Comparison of ENCODE assay signal across 12 cellular contexts in the genomic region with DNA sequence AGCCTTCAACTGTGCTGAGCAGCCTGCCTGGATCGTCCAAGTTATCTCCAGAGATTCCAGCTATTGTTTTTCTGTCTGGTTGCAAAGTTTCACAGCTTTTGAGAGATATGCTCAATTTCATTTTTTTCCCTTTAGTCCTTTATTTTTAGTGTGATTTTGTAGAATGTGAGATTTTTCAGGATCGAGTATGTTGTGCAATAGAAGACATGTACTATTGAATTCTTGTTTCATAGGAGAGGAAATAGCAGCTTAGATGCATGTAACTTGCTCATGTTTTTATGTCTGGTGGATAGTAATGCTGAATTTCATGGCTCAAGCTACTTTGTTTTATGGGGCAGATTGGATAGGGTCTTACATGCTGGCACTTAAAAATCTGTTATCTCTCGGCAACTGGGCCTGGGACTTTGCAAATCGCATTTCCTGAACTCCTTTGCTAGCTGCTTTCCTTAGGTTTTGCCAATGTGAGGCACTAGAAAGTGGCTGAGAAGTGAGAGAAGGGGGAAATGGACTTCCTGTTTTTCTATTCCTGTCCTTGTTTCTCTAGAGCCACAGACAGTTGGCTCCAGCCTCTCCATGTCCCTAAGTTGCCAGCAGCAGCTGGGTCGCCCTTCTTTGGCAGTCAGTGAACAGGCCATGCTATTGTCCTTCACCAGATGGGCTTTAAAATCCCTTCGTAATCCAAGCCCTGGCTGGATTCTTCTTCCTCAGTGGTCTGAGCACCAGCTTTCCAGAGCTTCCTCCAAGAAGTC.
A peak's percentile ranks its signal among the peaks of the same experiment; 100 is the strongest.
DNase-seq lines count a peak whose midpoint lies in the region; ATAC-seq and TF ChIP-seq lines count a peak whose summit lies in the region.
"Had no signal": no experiment of that assay in that cellular context is flagged by ENCODE, and none has a peak within 500 bp of the region (broad histone marks: within the 10 kb centered on the region; RNA-seq: fewer than 3 reads in every experiment).

No MANE protein-coding gene starts in this region.

- H3K4me1 ChIP-seq in breast epithelium (peaks cover 4 to 8% of the 10 kb centered on the region in 2 donors), mammary epithelial cell (ENCODE audit: insufficient read depth, low read length) (no peaks in the 10 kb centered on the region), ascending aorta (peaks cover 0 to 18% of the 10 kb centered on the region in 2 donors), upper lobe of right lung (peaks cover 23% of the 10 kb centered on the region)

- TF ChIP-seq CTCF in breast epithelium (IDR thresholded peaks at IDR 0.05) = no peak
- TF ChIP-seq CTCF in mammary epithelial cell (conservative IDR thresholded peaks at IDR 0.05 in 1 of 2, IDR thresholded peaks at IDR 0.05 in 1 of 2; ENCODE audit: extremely low read depth in 1 of 2, insufficient read depth in 1 of 2, low read depth in 1 of 2, low read length in 2 of 2) = no peak
- TF ChIP-seq CTCF in ascending aorta (IDR thresholded peaks at IDR 0.05) = no peak
- no peak for TF ChIP-seq CTCF in upper lobe of right lung (IDR thresholded peaks at IDR 0.05)
- TF ChIP-seq CTCF in GM10248 (IDR thresholded peaks at IDR 0.05; ENCODE audit: control extremely low read depth, extremely low read depth, low read depth, missing control alignments) = no peak

- WGBS in mammary epithelial cell (ENCODE audit: low coverage, missing lambda C conversion rate) = 60% methylated on average over 6 of the region's 6 CpGs

- H3K9ac ChIP-seq in mammary epithelial cell (ENCODE audit: insufficient read depth, low read length) = no peak overlapping the region

- ATAC-seq in upper lobe of right lung = no peak
- no peak for ATAC-seq in GM19455 (IDR thresholded peaks at IDR 0.05; ENCODE audit: unreplicated experiment)
- ATAC-seq: activated naive CD8-positive, alpha-beta T cell treated with anti-CD3 and anti-CD28 coated beads, Interleukin-2, amount 50 U/mL, for 24 hours had no signal

- intact Hi-C loops in breast epithelium (cut with DNase I; ENCODE audit: low total_unique reads) = no loop called here
- intact Hi-C loops in mammary epithelial cell (cut with micrococcal nuclease) = no loop called here
- intact Hi-C loops in ascending aorta (cut with DNase I) = no loop called here
- intact Hi-C loops in upper lobe of right lung (cut with DNase I) = no loop called here

- dilution Hi-C loops in mammary epithelial cell (cut with HindIII; ENCODE audit: low sequenced_read_pairs) = no loop called here

- no peaks in the 10 kb centered on the region for H3K9me3 Mint-ChIP-seq in T-helper 2 cell treated with Interferon-gamma antibody and Interleukin-4, amounts not matched to agents 5 μg/mL and 100 μg/mL, for 36 hours
- H3K9me3 Mint-ChIP-seq: activated naive CD8-positive, alpha-beta T cell treated with anti-CD3 and anti-CD28 coated beads, Interleukin-2, amount 50 U/mL, for 24 hours had no signal

- H3K4me3 Mint-ChIP-seq in T-helper 2 cell treated with Interferon-gamma antibody and Interleukin-4, amounts not matched to agents 5 μg/mL and 100 μg/mL, for 36 hours = no peak overlapping the region
- H3K4me3 Mint-ChIP-seq: activated naive CD8-positive, alpha-beta T cell treated with anti-CD3 and anti-CD28 coated beads, Interleukin-2, amount 50 U/mL, for 24 hours; type B pancreatic cell had no signal

- H3K79me2 ChIP-seq in mammary epithelial cell (ENCODE audit: insufficient read depth, low read length) = no peaks in the 10 kb centered on the region

- in situ Hi-C loops in mammary epithelial cell (cut with MboI; ENCODE audit: low sequenced_read_pairs in 2 of 2) = loop anchor here (10.0 to 25.0 kb wide), 2 partner anchors 629 to 637 kb away; no protein-coding TSS in a partner anchor

- CTCF ChIA-PET in mammary epithelial cell (lab: Charles Lee; ENCODE audit: low non-redundant PET) = no interaction called here
- CTCF ChIA-PET in GM10248 (lab: Yijun Ruan, JAX) = interaction anchor here (0.8 to 1.6 kb wide), 6 partner anchors 13 to 629 kb away, joined by 3 to 11 read pairs (median 3); no protein-coding TSS in a partner anchor

- no peaks in the 10 kb centered on the region for H3K36me3 ChIP-seq in breast epithelium
- no peaks in the 10 kb centered on the region for H3K36me3 ChIP-seq in mammary epithelial cell (ENCODE audit: insufficient read depth, low read length)
- H3K36me3 ChIP-seq in ascending aorta = no peaks in the 10 kb centered on the region
- no peaks in the 10 kb centered on the region for H3K36me3 ChIP-seq in upper lobe of right lung

- H3K9me3 ChIP-seq in breast epithelium (no peaks in the 10 kb centered on the region), mammary epithelial cell (replicated peaks; ENCODE audit: insufficient read depth, low read length) (no peaks in the 10 kb centered on the region), ascending aorta (no peaks in the 10 kb centered on the region), upper lobe of right lung (no peaks in the 10 kb centered on the region)

- H3K27ac ChIP-seq in breast epithelium (peak overlapping the region; percentile 41 to 74), mammary epithelial cell (ENCODE audit: insufficient read depth, low read depth, low read length) (no peak overlapping the region), ascending aorta (peak overlapping the region; percentile 14 to 52), upper lobe of right lung (peak overlapping the region; percentile 33)
- H3K27ac ChIP-seq: VCaP had no signal

- H3K4me3 ChIP-seq in breast epithelium (no peak overlapping the region), mammary epithelial cell (replicated peaks in 1 of 3; ENCODE audit: insufficient read depth in 1 of 3, low read depth in 2 of 3, low read length in 3 of 3) (no peak overlapping the region), ascending aorta (no peak overlapping the region), upper lobe of right lung (no peak overlapping the region)

- no peak for TF ChIP-seq POLR2A in breast epithelium (IDR thresholded peaks at IDR 0.05)

- POLR2A ChIA-PET in GM10248 (lab: Yijun Ruan, JAX) = no interaction called here

- no TSS peak for BruUV-seq in mammary epithelial cell (replicated peaks; lab: Mats Ljungman, UMichigan)

- H4K20me1 ChIP-seq in mammary epithelial cell (ENCODE audit: insufficient read depth, low read length) = no peaks in the 10 kb centered on the region

- peaks cover 12% of the 10 kb centered on the region for H3K27me3 Mint-ChIP-seq in T-helper 2 cell treated with Interferon-gamma antibody and Interleukin-4, amounts not matched to agents 5 μg/mL and 100 μg/mL, for 36 hours (ENCODE audit: low read depth)
- H3K27me3 Mint-ChIP-seq: type B pancreatic cell had no signal

- no peaks in the 10 kb centered on the region for H3K36me3 Mint-ChIP-seq in T-helper 2 cell treated with Interferon-gamma antibody and Interleukin-4, amounts not matched to agents 5 μg/mL and 100 μg/mL, for 36 hours (ENCODE audit: low read depth)
- H3K36me3 Mint-ChIP-seq: type B pancreatic cell had no signal

- no peak overlapping the region for H3K27ac Mint-ChIP-seq in T-helper 2 cell treated with Interferon-gamma antibody and Interleukin-4, amounts not matched to agents 5 μg/mL and 100 μg/mL, for 36 hours
- H3K27ac Mint-ChIP-seq: activated naive CD8-positive, alpha-beta T cell treated with anti-CD3 and anti-CD28 coated beads, Interleukin-2, amount 50 U/mL, for 24 hours; type B pancreatic cell had no signal

- H3K27me3 ChIP-seq in breast epithelium (no peaks in the 10 kb centered on the region), mammary epithelial cell (ENCODE audit: insufficient read depth, low read length) (no peaks in the 10 kb centered on the region), ascending aorta (no peaks in the 10 kb centered on the region), upper lobe of right lung (no peaks in the 10 kb centered on the region)

- H2AFZ ChIP-seq in mammary epithelial cell (ENCODE audit: low read depth, low read length) = no peak overlapping the region

- peaks cover 16% of the 10 kb centered on the region for H3K4me1 Mint-ChIP-seq in T-helper 2 cell treated with Interferon-gamma antibody and Interleukin-4, amounts not matched to agents 5 μg/mL and 100 μg/mL, for 36 hours (ENCODE audit: low read depth)
- H3K4me1 Mint-ChIP-seq: activated naive CD8-positive, alpha-beta T cell treated with anti-CD3 and anti-CD28 coated beads, Interleukin-2, amount 50 U/mL, for 24 hours had no signal

- no peak overlapping the region for H3K4me2 ChIP-seq in mammary epithelial cell (ENCODE audit: insufficient read depth, low read depth, low read length)

- DNase-seq in breast epithelium (ENCODE audit: low spot score in 2 of 2) = no peak
- DNase-seq in mammary epithelial cell = no peak
- no peak for DNase-seq in ascending aorta (ENCODE audit: low spot score in 2 of 2)
- DNase-seq in medulla oblongata (ENCODE audit: extremely low spot score) = peak; percentile 80
- no peak for DNase-seq in upper lobe of right lung
- DNase-seq in GM10248 (ENCODE audit: extremely low spot score) = no peak
- DNase-seq in T-helper 2 cell treated with Interferon-gamma antibody and Interleukin-4, amounts not matched to agents 5 μg/mL and 100 μg/mL, for 36 hours (ENCODE audit: low spot score) = no peak
- DNase-seq: activated naive CD8-positive, alpha-beta T cell treated with anti-CD3 and anti-CD28 coated beads, Interleukin-2, amount 50 U/mL, for 24 hours; NCI-H1694 treated with DMSO at 0.1 percent for 48 hours had no signal
